ENCODE assay signal across 13 cellular contexts in genomic region chr2:205708231-205708631, GRCh38. TPM values are rescaled to one million over a fixed set of nuclear protein-coding genes. Genes with fewer than 3 reads are reported as not detected.
DNase-seq lines count a peak whose midpoint lies in the region; TF ChIP-seq lines count a peak whose summit lies in the region.
"Had no signal": no experiment of that assay in that cellular context is flagged by ENCODE, and none has a peak within 500 bp of the region (broad histone marks: within the 10 kb centered on the region; RNA-seq: fewer than 3 reads in every experiment).

No MANE protein-coding gene starts in this region.

- peaks cover 0 to 2% of the 10 kb centered on the region in 2 donors for H3K36me3 Mint-ChIP-seq in CD14-positive monocyte
- H3K36me3 Mint-ChIP-seq: CD4-positive, alpha-beta memory T cell had no signal

- H3K9me3 Mint-ChIP-seq in CD14-positive monocyte: no peaks in the 10 kb centered on the region
- H3K9me3 Mint-ChIP-seq: CD4-positive, alpha-beta memory T cell; T-helper 1 cell treated with Interleukin-12 subunit alpha and Interleukin-12 subunit beta and Interleukin-4 antibody, amounts not matched to agents 30 μg/mL and 1 μg/mL, for 36 hours had no signal

- no peaks in the 10 kb centered on the region for H3K27me3 ChIP-seq in right atrium auricular region

- peaks cover 0 to 55% of the 10 kb centered on the region in 2 donors for H3K4me1 ChIP-seq in right atrium auricular region

- peaks cover 3 to 6% (median 4%) of the 10 kb centered on the region in 3 donors for H3K27me3 Mint-ChIP-seq in CD14-positive monocyte (ENCODE audit: low read depth in 3 of 3)

- in situ Hi-C loops in astrocyte of the cerebellum (cut with HindIII; ENCODE audit: low sequenced_read_pairs): no loop called here

- no peaks in the 10 kb centered on the region for H3K36me3 ChIP-seq in right atrium auricular region

- intact Hi-C loops in CD14-positive monocyte (cut with micrococcal nuclease): no loop called here

- no peaks in the 10 kb centered on the region for H3K9me3 ChIP-seq in right atrium auricular region

- no peak for TF ChIP-seq CTCF in CD14-positive monocyte (IDR thresholded peaks at IDR 0.05)
- no peak for TF ChIP-seq CTCF in astrocyte of the cerebellum (IDR thresholded peaks at IDR 0.05; ENCODE audit: low read depth, low read length, missing control alignments)
- TF ChIP-seq CTCF in right atrium auricular region (IDR thresholded peaks at IDR 0.05): no peak

- H3K4me1 Mint-ChIP-seq in CD14-positive monocyte: peaks cover 32% of the 10 kb centered on the region

- DNase-seq in CD14-positive monocyte (ENCODE audit: low spot score) (no peak), astrocyte of the cerebellum (ENCODE audit: low read depth) (peak; percentile 92), right atrium auricular region (ENCODE audit: low spot score) (no peak), skeletal muscle cell (ENCODE audit: low read depth) (peak; percentile 53), foreskin melanocyte (no peak), NCI-H2081 treated with DMSO at 0.1 percent for 48 hours (lab: John Stamatoyannopoulos, UW) (no peak), SW 1271 (lab: John Stamatoyannopoulos, UW) (no peak), SHP77 (lab: John Stamatoyannopoulos, UW) (no peak)
- DNase-seq: activated T-cell treated with anti-CD3 and anti-CD28 coated beads, Interleukin-2, amount 50 U/mL, for 1 hour; CD4-positive, alpha-beta memory T cell; effector CD8-positive, alpha-beta T cell; retina had no signal

- H3K4me3 Mint-ChIP-seq in CD14-positive monocyte: no peak overlapping the region
- H3K4me3 Mint-ChIP-seq: CD4-positive, alpha-beta memory T cell; T-helper 1 cell treated with Interleukin-12 subunit alpha and Interleukin-12 subunit beta and Interleukin-4 antibody, amounts not matched to agents 30 μg/mL and 1 μg/mL, for 36 hours had no signal

- peak overlapping the region in 6 of 7 donors; percentile 94 to 97 (median 95) for H3K27ac Mint-ChIP-seq in CD14-positive monocyte

- H3K4me3 ChIP-seq in astrocyte of the cerebellum (ENCODE audit: low read depth, low read length) (no peak overlapping the region), right atrium auricular region (no peak overlapping the region), skeletal muscle cell (ENCODE audit: low read depth, low read length) (no peak overlapping the region)

- peak overlapping the region; percentile 62 to 70 for H3K27ac ChIP-seq in right atrium auricular region

RNA-seq across cellular contexts. Expression of gene NRP2, which starts 25.9 kb away (rescaled TPM):
- 1 to 10 TPM in 1 of 2 donors, under 1 TPM in 1; 0.97 to 1.6 TPM for polyA plus RNA-seq in CD14-positive monocyte
- 10 to 100 TPM in 1 of 2 donors, 1 to 10 TPM in 1; 7.1 to 10.9 TPM for total RNA-seq in right atrium auricular region
- polyA plus RNA-seq: CD4-positive, alpha-beta memory T cell had no signal

Comparison
In these comparisons a context has a peak if more than half of its experiments do, and no peak if none do; other contexts are left out.
1. DNase-seq: peak in astrocyte of the cerebellum (single experiment) and skeletal muscle cell (single experiment); none in CD14-positive monocyte (single experiment), right atrium auricular region (single experiment), foreskin melanocyte (single experiment), NCI-H2081 treated with DMSO at 0.1 percent for 48 hours (single experiment), SW 1271 (0 of 2) and SHP77 (0 of 2).